In genomic region chr7:129612112-129613015, GRCh38 we compare ENCODE assay signal across 8 cellular contexts. TPM values are rescaled to one million over a fixed set of nuclear protein-coding genes. Genes with fewer than 3 reads are reported as not detected.
A peak's percentile ranks its signal among the peaks of the same experiment; 100 is the strongest.
DNase-seq lines count a peak whose midpoint lies in the region; ATAC-seq and TF ChIP-seq lines count a peak whose summit lies in the region.

No MANE protein-coding gene starts in this region.

- WGBS in adipose tissue, 3 donors, result 0 to 1% (median 0%) methylated on average over 46 to 64 of the region's 64 CpGs

- intact Hi-C loops in left cardiac atrium (cut with DNase I) (loop anchor here in 1 of 2 donors (10.0 kb wide), 1 partner anchor 108 kb away; the partner anchor contains the start of gene SMKR1), posterior cingulate gyrus (cut with DNase I) (loop anchor here (2.0 to 10.0 kb wide), 2 partner anchors 22 to 388 kb away; partner anchors contain the start of gene AHCYL2)

- H3K4me3 ChIP-seq in SJCRH30, result peak overlapping the region; percentile 95

- ATAC-seq in GM18907 (IDR thresholded peaks at IDR 0.05; ENCODE audit: unreplicated experiment) (peak; percentile 17), HG03469 (IDR thresholded peaks at IDR 0.05; ENCODE audit: unreplicated experiment) (peak; percentile 6), left cardiac atrium (peak; percentile 16 to 39)

- DNase-seq in AG09319 (ENCODE audit: extremely low read depth, low read depth) (no peak), SJCRH30 (peak; percentile 46 to 56), left cardiac atrium (peak; percentile 65), posterior cingulate gyrus (peak; percentile 14 to 91 (median 37)), A172 (ENCODE audit: low spot score) (no peak)

- no peaks in the 10 kb centered on the region for H3K27me3 ChIP-seq in SJCRH30

- no peaks in the 10 kb centered on the region for H3K9me3 ChIP-seq in SJCRH30 (replicated peaks)

- peak; percentile 72 for TF ChIP-seq CTCF in AG09319 (IDR thresholded peaks at IDR 0.05; ENCODE audit: low read depth, low read length)

- no peaks in the 10 kb centered on the region for H3K36me3 ChIP-seq in SJCRH30

- peaks cover 14% of the 10 kb centered on the region for H3K4me1 ChIP-seq in SJCRH30

- H3K27ac ChIP-seq in SJCRH30, result peak overlapping the region; percentile 90
- H3K27ac ChIP-seq in adipose tissue (ENCODE audit: low read depth, low read length), result peak overlapping the region; percentile 91

RNA-seq across cellular contexts. Expression of gene NRF1, which starts 0.8 kb away (rescaled TPM):
- total RNA-seq in SJCRH30 (2014; rRNA removed; shearing (Covaris generic)), result 11.8 and 14.0 TPM in 2 replicates
- polyA plus RNA-seq in adipose tissue, result 1 to 10 TPM; 4.4 to 7.2 (median 7.0) TPM
- 10 to 100 TPM; 10.0 to 15.4 TPM for total RNA-seq in left cardiac atrium
- 6.0 and 16.2 TPM in 2 replicates for total RNA-seq in A172 (2014; rRNA removed; shearing (Covaris generic))

Comparison
In these comparisons a context has a peak if more than half of its experiments do, and no peak if none do; other contexts are left out.
1. DNase-seq: peak in SJCRH30 (2 of 2), left cardiac atrium (single experiment) and posterior cingulate gyrus (10 of 10); none in AG09319 (single experiment) and A172 (single experiment).
2. Peak in every context shown above with its lines, with median percentiles within 50 percentile points of each other: ATAC-seq.